ENCODE assay signal across 1 cellular context in the genomic region with DNA sequence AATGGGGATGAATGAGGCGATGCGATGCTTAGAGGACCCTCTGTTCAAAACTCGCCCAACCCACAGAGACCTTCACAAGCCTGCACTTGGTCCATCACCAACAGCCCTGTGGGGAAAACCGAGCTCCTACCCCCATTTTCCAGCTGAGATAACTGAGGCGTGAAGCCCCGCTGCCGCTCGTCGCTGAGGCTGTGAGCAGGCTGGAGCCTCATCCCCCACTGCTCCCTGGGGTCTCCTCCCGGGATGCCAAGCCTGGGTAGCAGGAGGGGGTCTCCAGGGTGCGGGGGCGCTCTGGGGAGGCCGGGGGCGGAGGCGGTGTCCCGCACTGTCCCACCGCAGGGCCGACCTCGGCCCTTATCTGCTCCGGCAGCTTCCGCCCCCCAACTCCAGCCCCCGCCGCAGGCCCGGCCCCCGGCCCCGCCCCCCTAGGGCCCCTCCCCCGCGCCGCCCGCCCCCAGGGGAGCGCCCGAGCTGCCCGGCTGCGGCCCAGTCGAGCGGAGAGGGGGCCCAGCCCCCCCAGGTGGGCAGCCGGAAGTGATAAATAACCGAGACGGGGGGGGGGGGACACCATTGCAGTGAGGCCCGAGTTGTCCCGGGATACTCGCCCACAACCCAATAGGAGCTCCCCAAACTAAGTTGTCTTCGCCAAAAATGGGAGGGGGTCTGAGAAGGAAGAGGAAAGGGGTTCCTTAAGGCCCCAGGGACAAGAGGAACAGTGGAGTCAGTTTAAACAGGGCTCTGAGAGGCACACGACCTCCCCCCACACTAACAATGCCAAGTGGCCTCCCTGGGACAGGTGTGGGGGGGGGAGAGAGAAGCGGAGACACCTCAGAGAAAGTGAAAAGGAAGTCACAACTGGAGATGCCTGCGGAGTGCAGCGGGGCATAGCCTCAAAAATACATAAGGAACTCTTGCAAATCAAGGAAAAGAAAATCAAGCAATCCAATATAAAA.
A peak's percentile ranks its signal among the peaks of the same experiment; 100 is the strongest.
TF ChIP-seq lines count a peak whose summit lies in the region.

No MANE protein-coding gene starts in this region.

TF ChIP-seq in H1, 55 proteins besides CTCF, POLR2A, EP300 and RAD21:
- TF ChIP-seq RBBP5 (IDR thresholded peaks at IDR 0.05; ENCODE audit: borderline replicate concordance, low read depth, low read length) (no peak), TAF7 (optimal IDR thresholded peaks at IDR 0.05; ENCODE audit: borderline replicate concordance, low read depth, low read length) (peak; percentile 31), KDM1A (IDR thresholded peaks at IDR 0.05; ENCODE audit: borderline replicate concordance, low read length) (peak; percentile 98), SUZ12 (IDR thresholded peaks at IDR 0.05; ENCODE audit: low read length) (no peak), HDAC2 (IDR thresholded peaks at IDR 0.05; ENCODE audit: borderline replicate concordance in 1 of 2, low read depth in 2 of 2, low read length in 2 of 2) (peak in 1 of 2 experiments; percentile 91; a peak in 2 of 4 replicates), EGR1 (IDR thresholded peaks at IDR 0.05; ENCODE audit: borderline replicate concordance, low read depth, low read length) (peak; percentile 17; the same call in 1 of the 2 replicates), YY1 (IDR thresholded peaks at IDR 0.05; ENCODE audit: low read depth, low read length) (no peak), PHF8 (conservative IDR thresholded peaks at IDR 0.05; ENCODE audit: low read depth, low read length) (peak; percentile 61), ASH2L (IDR thresholded peaks at IDR 0.05; ENCODE audit: low read length) (peak; percentile 56)
